In genomic region chr10:88063861-88064521, GRCh38 we compare ENCODE assay signal across 11 cellular contexts.
DNase-seq lines count a peak whose midpoint lies in the region; ATAC-seq and TF ChIP-seq lines count a peak whose summit lies in the region.
"Had no signal": no experiment of that assay in that cellular context is flagged by ENCODE, and none has a peak within 500 bp of the region (broad histone marks: within the 10 kb centered on the region; RNA-seq: fewer than 3 reads in every experiment).

No MANE protein-coding gene starts in this region.

- H3K79me1 ChIP-seq in IMR-90 (ENCODE audit: low read depth in 1 of 2, low read length in 2 of 2), result peaks cover 0 to 3% of the 10 kb centered on the region in 2 experiments; a peak in 1 of 4 replicates

- peaks cover 5% of the 10 kb centered on the region for H3K36me3 Mint-ChIP-seq in endothelial cell (ENCODE audit: low read depth, unreplicated experiment)

- H3K4me2 ChIP-seq in BLaER1 (peak overlapping the region; percentile 84), IMR-90 (ENCODE audit: low read depth, low read length) (no peak overlapping the region)

- H3K27me3 ChIP-seq in BLaER1, result no peaks in the 10 kb centered on the region
- no peaks in the 10 kb centered on the region for H3K27me3 ChIP-seq in IMR-90 (ENCODE audit: control insufficient read depth, insufficient read depth, low read length)
- H3K27me3 ChIP-seq: cardiac muscle cell had no signal

- H3K9me1 ChIP-seq in IMR-90 (ENCODE audit: insufficient read depth, low read length), result peaks cover 25% of the 10 kb centered on the region

- peak overlapping the region; percentile 91 for H2BK5ac ChIP-seq in IMR-90 (ENCODE audit: low read depth, low read length, poor library complexity, severe bottlenecking)

- peak overlapping the region; percentile 78 for H2BK15ac ChIP-seq in IMR-90 (ENCODE audit: low read depth, low read length)

- peak overlapping the region; percentile 89 for H3K4ac ChIP-seq in IMR-90 (ENCODE audit: low read depth, low read length)

- peak overlapping the region; percentile 25 for H3K27ac Mint-ChIP-seq in endothelial cell (ENCODE audit: unreplicated experiment)

- CTCF ChIA-PET in IMR-90 (lab: Yijun Ruan, JAX), result no interaction called here

- ATAC-seq in IMR-90 (ENCODE audit: low read depth) (no peak), sciatic nerve (peak; percentile 27), HG02623 (IDR thresholded peaks at IDR 0.05; ENCODE audit: unreplicated experiment) (no peak)

- H3K9ac ChIP-seq in BLaER1 (no peak overlapping the region), IMR-90 (ENCODE audit: low read depth, low read length) (no peak overlapping the region)

- POLR2A ChIA-PET in IMR-90 (lab: Charles Lee; ENCODE audit: unreplicated experiment), result no interaction called here

- no CpG with 5 or more reads among the region's 4 CpGs for WGBS in IMR-90 (ENCODE audit: extremely low coverage in 2 of 2, insufficient read length in 1 of 2), 2 experiments

- H4K5ac ChIP-seq in IMR-90 (ENCODE audit: low read depth, low read length), result peak overlapping the region; percentile 51; the same call in 1 of the 2 replicates

- H2AK9ac ChIP-seq in IMR-90 (replicated peaks; ENCODE audit: low read depth, low read length, poor library complexity), result no peak overlapping the region

- peak overlapping the region; percentile 74 for H3K14ac ChIP-seq in IMR-90 (replicated peaks; ENCODE audit: low read depth, low read length)

- TF ChIP-seq CTCF in IMR-90 (conservative IDR thresholded peaks at IDR 0.05; ENCODE audit: low read depth, low read length) (no peak), endothelial cell (IDR thresholded peaks at IDR 0.05; ENCODE audit: unreplicated experiment) (no peak)

- intact Hi-C loops in IMR-90 (cut with micrococcal nuclease), result no loop called here
- intact Hi-C loops in sciatic nerve (cut with DNase I), result no loop called here

- dilution Hi-C loops in IMR-90 (cut with HindIII; ENCODE audit: low sequenced_read_pairs, unreplicated experiment), result no loop called here

- H2AFZ ChIP-seq in IMR-90 (replicated peaks; ENCODE audit: low read length, poor library complexity), result no peak overlapping the region

- H3K4me1 ChIP-seq in BLaER1, result peaks cover 64% of the 10 kb centered on the region
- peaks cover 27% of the 10 kb centered on the region for H3K4me1 ChIP-seq in IMR-90 (ENCODE audit: control insufficient read depth, insufficient read depth, low read length)
- H3K4me1 ChIP-seq: prostate gland had no signal

- peak overlapping the region; percentile 42; the same call in 1 of the 2 replicates for H2AK5ac ChIP-seq in IMR-90 (ENCODE audit: low read depth, low read length)

- peak overlapping the region; percentile 83 for H2BK120ac ChIP-seq in IMR-90 (ENCODE audit: low read depth, low read length)

- peak overlapping the region; percentile 17 to 88; a peak in 3 of 4 replicates for H4K8ac ChIP-seq in IMR-90 (ENCODE audit: low read depth in 2 of 2, low read length in 2 of 2)

- H3K23ac ChIP-seq in IMR-90 (ENCODE audit: low read depth, low read length), result peak overlapping the region; percentile 57; the same call in 1 of the 2 replicates

- no peaks in the 10 kb centered on the region for H4K20me1 ChIP-seq in BLaER1
- 0 out of 2 replicates have a peak, but pooled peaks cover 3% of the 10 kb centered on the region for H4K20me1 ChIP-seq in IMR-90 (ENCODE audit: insufficient read depth, low read length)

- H3K27me3 Mint-ChIP-seq in endothelial cell (ENCODE audit: unreplicated experiment), result peaks cover 8% of the 10 kb centered on the region
- H3K27me3 Mint-ChIP-seq: activated naive CD4-positive, alpha-beta T cell treated with anti-CD3 and anti-CD28 coated beads, Interleukin-2, amount 10 ng/mL, durations not matched to agents 7 days and 5 days had no signal

- peak overlapping the region; percentile 78 for H4K91ac ChIP-seq in IMR-90 (ENCODE audit: insufficient read depth, low read depth, low read length)

- H3K9me3 Mint-ChIP-seq in endothelial cell (ENCODE audit: unreplicated experiment), result no peaks in the 10 kb centered on the region

- H3K56ac ChIP-seq in IMR-90 (ENCODE audit: extremely low read depth, insufficient read depth, low read length), result no peak overlapping the region; the same call in 1 of the 2 replicates

- in situ Hi-C loops in IMR-90 (cut with MboI; ENCODE audit: low sequenced_read_pairs), result no loop called here

- TF ChIP-seq POLR2A in IMR-90 (IDR thresholded peaks at IDR 0.05; ENCODE audit: low read depth, low read length), result no peak

- H3K18ac ChIP-seq in IMR-90 (ENCODE audit: low read depth, low read length), result peak overlapping the region; percentile 94

- H3K36me3 ChIP-seq in BLaER1 (no peaks in the 10 kb centered on the region), IMR-90 (ENCODE audit: control insufficient read depth, insufficient read depth, low read length) (no peaks in the 10 kb centered on the region)
- H3K36me3 ChIP-seq: cardiac muscle cell, prostate gland had no signal

- peaks cover 48% of the 10 kb centered on the region for H3K4me1 Mint-ChIP-seq in endothelial cell (ENCODE audit: unreplicated experiment)

- H3K4me3 ChIP-seq in BLaER1 (no peak overlapping the region), IMR-90 (ENCODE audit: insufficient read depth, low read depth, low read length) (no peak overlapping the region)
- H3K4me3 ChIP-seq: cardiac muscle cell, prostate gland had no signal

- no TSS peak for BruUV-seq in IMR-90 (replicated peaks; lab: Mats Ljungman, UMichigan)

- H3K9me3 ChIP-seq in BLaER1 (0 out of 2 replicates have a peak, but pooled peaks cover 4% of the 10 kb centered on the region), IMR-90 (ENCODE audit: control insufficient read depth, insufficient read depth, low read length) (no peaks in the 10 kb centered on the region)
- H3K9me3 ChIP-seq: prostate gland had no signal

- peak overlapping the region; percentile 85 for H2BK20ac ChIP-seq in IMR-90 (ENCODE audit: low read depth, low read length)

- no peak overlapping the region for H3K4me3 Mint-ChIP-seq in endothelial cell (ENCODE audit: unreplicated experiment)
- H3K4me3 Mint-ChIP-seq: activated naive CD4-positive, alpha-beta T cell treated with anti-CD3 and anti-CD28 coated beads, Interleukin-2, amount 10 ng/mL, durations not matched to agents 7 days and 5 days had no signal

- H3K27ac ChIP-seq in BLaER1, result 0 out of 2 replicates have a peak overlapping the region, but pooled peaks have one; percentile 39
- H3K27ac ChIP-seq in IMR-90 (ENCODE audit: insufficient read depth, low read length), result peak overlapping the region; percentile 65; the same call in 1 of the 2 replicates

- no peak for TF ChIP-seq RAD21 in IMR-90 (IDR thresholded peaks at IDR 0.05; ENCODE audit: low read length)

- DNase-seq in IMR-90 (no peak), endothelial cell (ENCODE audit: low spot score) (no peak), sciatic nerve (ENCODE audit: low spot score) (no peak), activated gamma-delta T cell (lab: John Stamatoyannopoulos, UW) (no peak), T1000 (lab: John Stamatoyannopoulos, UW) (no peak)
- no peak for DNase-seq in stimulated activated CD4-positive, alpha-beta T cell treated with anti-CD3 and anti-CD28 coated beads, Interleukin-1b, Interleukin-23, amount 100 ng/mL, for 48 hours
- DNase-seq: activated naive CD4-positive, alpha-beta T cell treated with anti-CD3 and anti-CD28 coated beads, Interleukin-2, amount 10 ng/mL, durations not matched to agents 7 days and 5 days had no signal

TF ChIP-seq in IMR-90, 13 proteins besides CTCF, POLR2A, EP300 and RAD21:
- TF ChIP-seq CEBPB (IDR thresholded peaks at IDR 0.05; ENCODE audit: low read depth, low read length) (no peak), ELK1 (IDR thresholded peaks at IDR 0.05; ENCODE audit: borderline replicate concordance, low read depth, low read length) (no peak), BHLHE40 (IDR thresholded peaks at IDR 0.05; ENCODE audit: low read depth, low read length) (no peak), CHD1 (IDR thresholded peaks at IDR 0.05; ENCODE audit: low read depth, low read length) (no peak), USF2 (IDR thresholded peaks at IDR 0.05; ENCODE audit: low read depth, low read length) (no peak), MXI1 (IDR thresholded peaks at IDR 0.05; ENCODE audit: borderline replicate concordance, low read depth, low read length) (no peak), MAZ (IDR thresholded peaks at IDR 0.05; ENCODE audit: borderline replicate concordance, low read depth, low read length) (no peak), SMC3 (IDR thresholded peaks at IDR 0.05; ENCODE audit: low read depth, low read length) (no peak), NFE2L2 (IDR thresholded peaks at IDR 0.05; ENCODE audit: low read depth, low read length) (no peak), FOS (IDR thresholded peaks at IDR 0.05; ENCODE audit: low read depth, low read length) (no peak), RCOR1 (IDR thresholded peaks at IDR 0.05; ENCODE audit: insufficient replicate concordance, low read length) (no peak), MAFK (IDR thresholded peaks at IDR 0.05; ENCODE audit: low read depth, low read length) (no peak)
